22 cellular contexts compared by ENCODE assay signal in the genomic region with DNA sequence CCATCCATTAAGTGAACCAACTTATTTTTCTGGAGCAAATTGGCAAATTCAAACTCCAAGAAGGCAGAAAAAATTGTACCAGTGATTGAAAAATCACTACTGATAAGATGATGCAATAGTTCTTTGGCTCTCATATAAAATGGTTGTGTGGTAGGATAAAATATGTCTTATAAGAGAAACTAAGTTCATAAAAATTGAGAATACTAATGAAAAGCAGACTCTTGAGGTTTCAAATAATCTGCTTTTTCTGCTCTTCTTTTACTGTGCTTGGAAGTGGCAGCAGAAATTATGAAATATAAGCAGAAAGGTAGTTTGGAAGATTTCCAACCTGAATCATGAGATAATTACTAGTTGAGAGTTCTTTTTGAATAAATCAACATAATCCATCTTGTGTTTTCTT.
DNase-seq lines count a peak whose midpoint lies in the region; ATAC-seq and TF ChIP-seq lines count a peak whose summit lies in the region.
"Had no signal": no experiment of that assay in that cellular context is flagged by ENCODE, and none has a peak within 500 bp of the region (broad histone marks: within the 10 kb centered on the region; RNA-seq: fewer than 3 reads in every experiment).

No MANE protein-coding gene starts in this region.

- H3K9me2 ChIP-seq in PC-9 (ENCODE audit: insufficient read depth): no peaks in the 10 kb centered on the region

- POLR2A ChIA-PET in PC-9 (lab: Charles Lee; ENCODE audit: unreplicated experiment): interaction anchor here (0.6 kb wide), 1 partner anchor 240 kb away, joined by 5 read pairs; no protein-coding TSS in a partner anchor

- H3K9me3 ChIP-seq in left ventricle myocardium inferior (replicated peaks) (no peaks in the 10 kb centered on the region), PC-9 (ENCODE audit: insufficient read depth, low read depth) (0 out of 2 replicates have a peak, but pooled peaks cover 3% of the 10 kb centered on the region), gastroesophageal sphincter (no peaks in the 10 kb centered on the region)
- H3K9me3 ChIP-seq: A549; BLaER1 treated with 17β-estradiol and CSF1 and Interleukin-3, amounts not matched to agents 10 nM and 100 nM; psoas muscle had no signal

- CTCF ChIA-PET in PC-9 (lab: Charles Lee): no interaction called here

- BruUV-seq in PC-9 (replicated peaks; lab: Mats Ljungman, UMichigan): no TSS peak

- H3K79me2 ChIP-seq in PC-9 (ENCODE audit: low read depth): no peaks in the 10 kb centered on the region

- H2AFZ ChIP-seq in PC-9: 0 out of 2 replicates have a peak overlapping the region, but pooled peaks have one; percentile 8
- H2AFZ ChIP-seq: GM23338 had no signal

- no peaks in the 10 kb centered on the region for H4K20me1 ChIP-seq in PC-9 (ENCODE audit: insufficient read depth)
- H4K20me1 ChIP-seq: BLaER1 treated with 17β-estradiol and CSF1 and Interleukin-3, amounts not matched to agents 10 nM and 100 nM had no signal

- no peak overlapping the region for H3K4me2 ChIP-seq in PC-9
- H3K4me2 ChIP-seq: A549; BLaER1 treated with 17β-estradiol and CSF1 and Interleukin-3, amounts not matched to agents 10 nM and 100 nM; GM23338 had no signal

- no peak overlapping the region for H3K4me3 ChIP-seq in left ventricle myocardium inferior
- no peak overlapping the region for H3K4me3 ChIP-seq in PC-9
- no peak overlapping the region for H3K4me3 ChIP-seq in fibroblast of mammary gland (ENCODE audit: control insufficient read depth, low read depth, low read length)
- H3K4me3 ChIP-seq in gastroesophageal sphincter: no peak overlapping the region
- H3K4me3 ChIP-seq: A549; BLaER1 treated with 17β-estradiol and CSF1 and Interleukin-3, amounts not matched to agents 10 nM and 100 nM; GM23338; psoas muscle had no signal

- peaks cover 38% of the 10 kb centered on the region for H3K4me1 ChIP-seq in left ventricle myocardium inferior
- no peaks in the 10 kb centered on the region for H3K4me1 ChIP-seq in PC-9 (replicated peaks; ENCODE audit: insufficient read depth)
- H3K4me1 ChIP-seq in gastroesophageal sphincter: peaks cover 0 to 39% (median 12%) of the 10 kb centered on the region in 3 donors
- H3K4me1 ChIP-seq: A549; BLaER1 treated with 17β-estradiol and CSF1 and Interleukin-3, amounts not matched to agents 10 nM and 100 nM; psoas muscle had no signal

- H3K27me3 ChIP-seq in left ventricle myocardium inferior (ENCODE audit: low read depth): no peaks in the 10 kb centered on the region
- no peaks in the 10 kb centered on the region for H3K27me3 ChIP-seq in PC-9 (ENCODE audit: insufficient read depth, low read depth)
- no peaks in the 10 kb centered on the region for H3K27me3 ChIP-seq in gastroesophageal sphincter
- H3K27me3 ChIP-seq: BLaER1 treated with 17β-estradiol and CSF1 and Interleukin-3, amounts not matched to agents 10 nM and 100 nM; foreskin keratinocyte had no signal

- no peak for TF ChIP-seq CTCF in left ventricle myocardium inferior (IDR thresholded peaks at IDR 0.05; ENCODE audit: borderline replicate concordance)
- no peak for TF ChIP-seq CTCF in PC-9 (conservative IDR thresholded peaks at IDR 0.05)
- no peak for TF ChIP-seq CTCF in fibroblast of mammary gland (conservative IDR thresholded peaks at IDR 0.05; ENCODE audit: control insufficient read depth, insufficient read depth, low read depth, low read length)
- TF ChIP-seq CTCF in gastroesophageal sphincter (IDR thresholded peaks at IDR 0.05): no peak

- ATAC-seq in activated CD4-positive, CD25-positive, alpha-beta regulatory T cell treated with anti-CD3 and anti-CD28 coated beads, Interleukin-2, amount 50 U/mL, for 24 hours: no peak
- ATAC-seq in gastroesophageal sphincter: no peak
- ATAC-seq: A549; activated naive CD4-positive, alpha-beta T cell treated with anti-CD3 and anti-CD28 coated beads, Interleukin-2, amount 50 U/mL, for 72 hours; activated T-helper 17 cell treated with anti-CD3 and anti-CD28 coated beads, Interleukin-2, amount 50 U/mL, for 72 hours; foreskin keratinocyte; GM23338; left cardiac atrium; psoas muscle had no signal

- no peaks in the 10 kb centered on the region for H3F3A ChIP-seq in PC-9 (ENCODE audit: insufficient read depth, low read depth)

- DNase-seq in left ventricle myocardium inferior (no peak), cardiac septum (ENCODE audit: low spot score) (no peak), PC-9 (no peak), fibroblast of mammary gland (ENCODE audit: low read depth) (peak; percentile 36), DMS 273 treated with DMSO at 0.1 percent for 48 hours (lab: John Stamatoyannopoulos, UW) (no peak), DMS 273 (lab: John Stamatoyannopoulos, UW; ENCODE audit: unreplicated experiment) (no peak)
- DNase-seq: foreskin keratinocyte, KG1, left cardiac atrium, mesenchymal stem cell, NCI-H2171 treated with DMSO at 0.1 percent for 48 hours, NCI-H526 treated with DMSO at 0.1 percent for 48 hours, psoas muscle had no signal

- TF ChIP-seq EP300 in gastroesophageal sphincter (IDR thresholded peaks at IDR 0.05): no peak

- no peak for TF ChIP-seq POLR2A in gastroesophageal sphincter (IDR thresholded peaks at IDR 0.05)

- H3K27ac ChIP-seq in left ventricle myocardium inferior (replicated peaks) (peak overlapping the region; percentile 63), PC-9 (no peak overlapping the region), gastroesophageal sphincter (no peak overlapping the region)
- H3K27ac ChIP-seq: A549; BLaER1 treated with 17β-estradiol and CSF1 and Interleukin-3, amounts not matched to agents 10 nM and 100 nM; foreskin keratinocyte; psoas muscle; RWPE1; VCaP had no signal

- intact Hi-C loops in left ventricle myocardium inferior (cut with micrococcal nuclease): no loop called here
- intact Hi-C loops in cardiac septum (cut with DNase I): no loop called here
- intact Hi-C loops in PC-9 (cut with micrococcal nuclease; ENCODE audit: unreplicated experiment): no loop called here

- H3K36me3 ChIP-seq in left ventricle myocardium inferior: no peaks in the 10 kb centered on the region
- H3K36me3 ChIP-seq in PC-9 (ENCODE audit: low read depth): no peaks in the 10 kb centered on the region
- no peaks in the 10 kb centered on the region for H3K36me3 ChIP-seq in gastroesophageal sphincter
- H3K36me3 ChIP-seq: BLaER1 treated with 17β-estradiol and CSF1 and Interleukin-3, amounts not matched to agents 10 nM and 100 nM had no signal
